ENCODE assay signal across 14 cellular contexts in the genomic region with DNA sequence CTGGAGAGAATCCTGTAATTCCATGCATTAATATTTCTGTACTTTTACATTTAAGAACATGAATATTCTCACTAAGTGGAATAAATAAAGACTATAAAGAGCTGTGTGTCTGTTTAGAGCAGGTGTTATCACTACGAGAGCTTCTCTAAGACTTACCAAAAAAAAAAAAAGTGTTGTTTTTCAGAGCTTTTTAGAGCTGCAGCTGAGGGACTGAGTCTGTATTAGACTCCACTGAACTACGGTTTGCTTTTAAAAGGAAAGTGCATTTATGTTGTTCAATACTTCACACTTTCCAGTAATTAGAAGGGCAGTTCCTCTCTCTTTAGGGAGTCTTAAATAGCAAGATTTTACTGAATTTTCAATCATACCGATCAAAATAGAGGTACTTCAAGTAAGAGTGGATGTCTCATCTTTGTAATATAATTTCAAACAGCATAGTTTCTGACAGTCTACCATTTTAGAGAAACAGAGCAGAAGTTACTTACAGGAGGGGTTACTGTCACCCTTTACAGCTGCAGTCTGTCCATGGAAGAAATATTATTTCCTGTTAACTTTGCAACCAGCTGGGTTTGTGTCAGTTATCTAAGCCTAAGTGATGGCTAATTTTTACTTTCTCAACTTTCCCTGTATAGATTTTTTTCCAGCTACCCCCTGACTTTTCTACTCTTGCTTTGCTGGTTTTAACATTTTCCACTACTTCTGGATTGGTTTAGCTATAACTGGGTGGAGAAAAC. TPM values are rescaled to one million over a fixed set of nuclear protein-coding genes. Genes with fewer than 3 reads are reported as not detected.
DNase-seq lines count a peak whose midpoint lies in the region; ATAC-seq, FAIRE-seq and TF ChIP-seq lines count a peak whose summit lies in the region.
"Had no signal": no experiment of that assay in that cellular context is flagged by ENCODE, and none has a peak within 500 bp of the region (broad histone marks: within the 10 kb centered on the region; RNA-seq: fewer than 3 reads in every experiment).

No MANE protein-coding gene starts in this region.

- H4K20me1 ChIP-seq in MM.1S (ENCODE audit: insufficient read depth, low read length), result no peaks in the 10 kb centered on the region

- peaks cover 77% of the 10 kb centered on the region for H3K79me2 ChIP-seq in MM.1S (ENCODE audit: low read length)

- no peak for FAIRE-seq in H54 (lab: Jason Lieb, UNC)

- no peaks in the 10 kb centered on the region for H3K27me3 Mint-ChIP-seq in stimulated activated memory B cell treated with anti-CD40 and anti-IgM and Interleukin-4, amounts not matched to agents 10 μg/mL and 1 μg/mL and 100 μg/mL, for 72 hours

- no peak for TF ChIP-seq POLR2A in H54 (IDR thresholded peaks at IDR 0.05; ENCODE audit: low read depth, low read length)

- no peaks in the 10 kb centered on the region for H3K36me3 ChIP-seq in MM.1S (replicated peaks; ENCODE audit: insufficient read depth, low read length)
- H3K36me3 ChIP-seq: heart left ventricle, prostate gland had no signal

- peaks cover 5% of the 10 kb centered on the region for H3K36me3 Mint-ChIP-seq in stimulated activated memory B cell treated with anti-CD40 and anti-IgM and Interleukin-4, amounts not matched to agents 10 μg/mL and 1 μg/mL and 100 μg/mL, for 72 hours

- H3F3A ChIP-seq in MM.1S (ENCODE audit: insufficient read depth, low read length), result peaks cover 24% of the 10 kb centered on the region

- peaks cover 19% of the 10 kb centered on the region for H3K4me1 ChIP-seq in MM.1S (ENCODE audit: low read length)
- H3K4me1 ChIP-seq: prostate gland had no signal

- no peaks in the 10 kb centered on the region for H3K9me3 Mint-ChIP-seq in stimulated activated memory B cell treated with anti-CD40 and anti-IgM and Interleukin-4, amounts not matched to agents 10 μg/mL and 1 μg/mL and 100 μg/mL, for 72 hours

- H3K4me3 Mint-ChIP-seq in stimulated activated memory B cell treated with anti-CD40 and anti-IgM and Interleukin-4, amounts not matched to agents 10 μg/mL and 1 μg/mL and 100 μg/mL, for 72 hours, result peak overlapping the region; percentile 99

- H3K4me2 ChIP-seq in MM.1S (ENCODE audit: low read depth, low read length), result peak overlapping the region; percentile 89

- peak overlapping the region; percentile 25; the same call in 1 of the 2 replicates for H3K9ac ChIP-seq in MM.1S (ENCODE audit: low read length)

- TF ChIP-seq CTCF in MM.1S (IDR thresholded peaks at IDR 0.05; ENCODE audit: low read length) (no peak), VCaP (conservative IDR thresholded peaks at IDR 0.05) (no peak)

- no peak overlapping the region for H2AFZ ChIP-seq in MM.1S (ENCODE audit: low read length)

- H3K4me1 Mint-ChIP-seq in stimulated activated memory B cell treated with anti-CD40 and anti-IgM and Interleukin-4, amounts not matched to agents 10 μg/mL and 1 μg/mL and 100 μg/mL, for 72 hours, result peaks cover 91% of the 10 kb centered on the region

- H3K4me3 ChIP-seq in MM.1S (ENCODE audit: low read length), result peak overlapping the region; percentile 83; the same call in 1 of the 2 replicates
- H3K4me3 ChIP-seq: prostate gland had no signal

- no peak overlapping the region for H3K27ac ChIP-seq in MM.1S (ENCODE audit: low read length)
- peak overlapping the region; percentile 34; the same call in 1 of the 2 replicates for H3K27ac ChIP-seq in VCaP
- H3K27ac ChIP-seq: prostate gland had no signal

- no peak for ATAC-seq in stimulated activated memory B cell treated with anti-CD40 and anti-IgM and Interleukin-4, amounts not matched to agents 10 μg/mL and 1 μg/mL and 100 μg/mL, for 72 hours
- no peak for ATAC-seq in HG02970 (IDR thresholded peaks at IDR 0.05; ENCODE audit: low FRiP score, unreplicated experiment)
- ATAC-seq: heart left ventricle had no signal

- peak; percentile 41 for DNase-seq in NCI-H2107 treated with DMSO at 0.1 percent for 48 hours (lab: John Stamatoyannopoulos, UW; ENCODE audit: unreplicated experiment)
- no peak for DNase-seq in NCI-H2107 (lab: John Stamatoyannopoulos, UW)
- peak; percentile 9 for DNase-seq in MM.1S
- no peak for DNase-seq in H54 (ENCODE audit: insufficient read length, low spot score)
- no peak for DNase-seq in A172 (ENCODE audit: low spot score)
- DNase-seq: activated T-cell treated with anti-CD3 and anti-CD28 coated beads, Interleukin-2, amount 50 U/mL, for 48 hours; HCEC 1CT; heart left ventricle; NCI-H1048; stimulated activated CD4-positive, alpha-beta T cell treated with anti-CD3 and anti-CD28 coated beads, Interleukin-4, amount 100 ng/mL, for 4 hours had no signal

- H3K9me3 ChIP-seq in MM.1S (replicated peaks; ENCODE audit: insufficient read depth, low read length), result no peaks in the 10 kb centered on the region
- H3K9me3 ChIP-seq: heart left ventricle, prostate gland had no signal

- H3K27me3 ChIP-seq in MM.1S (replicated peaks; ENCODE audit: insufficient read depth, low read length), result no peaks in the 10 kb centered on the region

- H3K27ac Mint-ChIP-seq in stimulated activated memory B cell treated with anti-CD40 and anti-IgM and Interleukin-4, amounts not matched to agents 10 μg/mL and 1 μg/mL and 100 μg/mL, for 72 hours, result peak overlapping the region; percentile 90

- H3K9me2 ChIP-seq in MM.1S (replicated peaks; ENCODE audit: insufficient read depth, low read length), result no peaks in the 10 kb centered on the region

RNA-seq across cellular contexts. Expression of a gene that starts 2.4 kb away (rescaled TPM):
- not detected in 2 replicates for total RNA-seq in A172 (2014; rRNA removed; shearing (Covaris generic))

Comparison
In these comparisons a context has a peak if more than half of its experiments do, and no peak if none do; other contexts are left out.
1. DNase-seq: peak in NCI-H2107 treated with DMSO at 0.1 percent for 48 hours (single experiment) and MM.1S (single experiment); none in NCI-H2107 (single experiment), H54 (single experiment) and A172 (single experiment).